In the genomic region with DNA sequence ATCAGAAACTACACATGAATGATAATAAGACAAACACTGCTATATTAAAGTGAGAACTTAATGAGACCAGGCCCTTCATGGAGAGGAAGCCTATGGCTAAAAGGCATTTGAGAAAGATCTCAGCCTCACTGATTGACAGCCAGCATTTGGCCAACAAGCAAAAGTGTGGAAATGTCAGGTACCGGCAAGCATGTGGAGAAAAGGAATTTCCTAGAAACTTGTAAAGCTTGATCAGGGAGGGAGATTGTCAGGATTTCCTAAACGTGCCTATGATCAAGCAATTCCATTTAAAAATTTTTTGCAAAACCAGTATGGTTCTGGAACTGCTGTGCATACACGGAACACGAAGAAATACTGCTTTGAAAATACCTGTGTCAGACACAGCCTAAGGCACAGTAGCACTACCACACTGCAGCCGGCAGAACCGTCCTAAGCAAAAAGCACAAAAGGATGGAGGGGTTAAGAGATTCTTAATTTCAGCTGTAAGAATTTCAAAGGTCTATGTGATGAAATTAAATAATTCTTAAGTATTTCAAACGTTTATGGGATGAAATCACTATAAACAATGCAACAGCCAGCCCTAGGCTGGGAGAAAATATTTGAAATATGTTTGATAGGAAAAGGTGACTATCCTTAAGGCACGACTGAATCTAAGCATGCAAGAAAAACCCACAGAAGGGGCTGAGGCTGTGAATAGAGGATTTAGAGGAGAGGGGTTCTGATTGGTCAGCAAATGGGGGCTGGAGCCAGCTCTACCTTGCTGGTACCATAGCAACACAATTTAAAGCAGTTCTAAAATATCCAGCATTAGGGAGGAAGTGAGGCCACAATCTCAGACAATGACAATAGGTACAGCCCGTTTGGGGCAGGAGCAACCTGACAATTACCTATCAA, we compare ENCODE assay signal across 9 cellular contexts.
DNase-seq lines count a peak whose midpoint lies in the region; ATAC-seq, FAIRE-seq and TF ChIP-seq lines count a peak whose summit lies in the region.
"Had no signal": no experiment of that assay in that cellular context is flagged by ENCODE, and none has a peak within 500 bp of the region (broad histone marks: within the 10 kb centered on the region; RNA-seq: fewer than 3 reads in every experiment).

No MANE protein-coding gene starts in this region.

- DNase-seq in AG20443 (ENCODE audit: low spot score): peak; percentile 38
- peak; percentile 35 for DNase-seq in GM23338 (ENCODE audit: low spot score)
- peak; percentile 25 for DNase-seq in astrocyte (ENCODE audit: low read depth)
- DNase-seq in naive B cell: no peak
- DNase-seq in nucleus accumbens (lab: John Stamatoyannopoulos, UW): no peak
- no peak for DNase-seq in HK-2 (ENCODE audit: unreplicated experiment)
- no peak for DNase-seq in brain microvascular endothelial cell
- DNase-seq: NCI-H2029 had no signal

- no peak overlapping the region for H3K9ac ChIP-seq in astrocyte (ENCODE audit: low read length)

- H3K9me2 ChIP-seq in GM23338 (ENCODE audit: insufficient read depth): no peaks in the 10 kb centered on the region

- no peaks in the 10 kb centered on the region for H3K27me3 ChIP-seq in GM23338 (ENCODE audit: insufficient read depth)
- no peaks in the 10 kb centered on the region for H3K27me3 ChIP-seq in astrocyte (ENCODE audit: insufficient read depth, low read length)
- H3K27me3 ChIP-seq in brain microvascular endothelial cell (replicated peaks): no peaks in the 10 kb centered on the region

- FAIRE-seq in astrocyte (lab: Jason Lieb, UNC): peak; percentile 47

- in situ Hi-C loops in brain microvascular endothelial cell (cut with HindIII; ENCODE audit: low pct_ligation_motif_present, low sequenced_read_pairs): no loop called here

- H3K27ac Mint-ChIP-seq in GM23338: peak overlapping the region; percentile 98; the same call in 1 of the 2 replicates
- peak overlapping the region; percentile 87 for H3K27ac Mint-ChIP-seq in astrocyte (ENCODE audit: unreplicated experiment)
- H3K27ac Mint-ChIP-seq in naive B cell: peak overlapping the region in 2 of 6 donors; percentile 16 to 99

- H3K79me2 ChIP-seq in GM23338 (replicated peaks; ENCODE audit: insufficient read depth) (no peaks in the 10 kb centered on the region), astrocyte (ENCODE audit: insufficient read depth, low read length) (no peaks in the 10 kb centered on the region)

- no peak overlapping the region for H3K27ac ChIP-seq in GM23338 (ENCODE audit: low read depth)
- H3K27ac ChIP-seq in astrocyte (ENCODE audit: low read depth, low read length): no peak overlapping the region
- H3K27ac ChIP-seq in brain microvascular endothelial cell: no peak overlapping the region

- peaks cover 3% of the 10 kb centered on the region; the same call in 1 of the 3 replicates for H3K36me3 Mint-ChIP-seq in GM23338 (ENCODE audit: low read depth)
- no peaks in the 10 kb centered on the region for H3K36me3 Mint-ChIP-seq in astrocyte (ENCODE audit: low read depth, unreplicated experiment)
- H3K36me3 Mint-ChIP-seq in naive B cell: no peaks in the 10 kb centered on the region

- peak overlapping the region; percentile 83 for H2AFZ ChIP-seq in GM23338
- H2AFZ ChIP-seq in astrocyte (ENCODE audit: low read depth, low read length): peak overlapping the region; percentile 22

- peak overlapping the region; percentile 81 for H3K4me2 ChIP-seq in GM23338
- H3K4me2 ChIP-seq in astrocyte (ENCODE audit: low read length): peak overlapping the region; percentile 84

- H3K9me3 Mint-ChIP-seq in GM23338: peaks cover 4% of the 10 kb centered on the region; the same call in 2 of the 3 replicates
- H3K9me3 Mint-ChIP-seq in astrocyte (ENCODE audit: unreplicated experiment): no peaks in the 10 kb centered on the region
- H3K9me3 Mint-ChIP-seq in naive B cell: peaks cover 0 to 5% (median 0%) of the 10 kb centered on the region in 7 donors

- H3K36me3 ChIP-seq in GM23338 (ENCODE audit: insufficient read depth) (no peaks in the 10 kb centered on the region), astrocyte (ENCODE audit: insufficient read depth, low read length) (no peaks in the 10 kb centered on the region), brain microvascular endothelial cell (replicated peaks) (no peaks in the 10 kb centered on the region)

- no peaks in the 10 kb centered on the region for H4K20me1 ChIP-seq in GM23338 (replicated peaks; ENCODE audit: insufficient read depth)
- H4K20me1 ChIP-seq in astrocyte (ENCODE audit: insufficient read depth, low read length): no peaks in the 10 kb centered on the region

- no peak for TF ChIP-seq CTCF in GM23338 (conservative IDR thresholded peaks at IDR 0.05; ENCODE audit: low read depth in 2 of 2)
- TF ChIP-seq CTCF in astrocyte (IDR thresholded peaks at IDR 0.05; ENCODE audit: insufficient read depth, low read depth, low read length): no peak
- TF ChIP-seq CTCF in brain microvascular endothelial cell (IDR thresholded peaks at IDR 0.05; ENCODE audit: low read depth, low read length, missing control alignments): no peak

- H3F3A ChIP-seq in GM23338 (replicated peaks; ENCODE audit: low read depth): no peaks in the 10 kb centered on the region

- H3K4me3 Mint-ChIP-seq in GM23338 (peak overlapping the region; percentile 83; the same call in 2 of the 3 replicates), astrocyte (ENCODE audit: unreplicated experiment) (peak overlapping the region; percentile 82), naive B cell (peak overlapping the region in 7 of 8 donors; percentile 84 to 95 (median 90))

- no peak for ATAC-seq in GM23338
- no peak for ATAC-seq in naive B cell (ENCODE audit: low read depth in 2 of 2)
- ATAC-seq in HG03159 (IDR thresholded peaks at IDR 0.05; ENCODE audit: unreplicated experiment): no peak

- H3K27me3 Mint-ChIP-seq in GM23338 (ENCODE audit: insufficient read depth, low read depth, poor library complexity): peaks cover 9% of the 10 kb centered on the region
- no peaks in the 10 kb centered on the region for H3K27me3 Mint-ChIP-seq in astrocyte (ENCODE audit: low read depth, unreplicated experiment)
- H3K27me3 Mint-ChIP-seq in naive B cell: peaks cover 0 to 5% (median 0%) of the 10 kb centered on the region in 3 donors

- H3K9me3 ChIP-seq in astrocyte (ENCODE audit: insufficient read depth, low read depth, low read length): no peaks in the 10 kb centered on the region

- peaks cover 21% of the 10 kb centered on the region for H3K4me1 Mint-ChIP-seq in GM23338
- peaks cover 25% of the 10 kb centered on the region for H3K4me1 Mint-ChIP-seq in astrocyte (ENCODE audit: low read depth, unreplicated experiment)
- H3K4me1 Mint-ChIP-seq in naive B cell: peaks cover 28 to 41% (median 39%) of the 10 kb centered on the region in 3 donors

- H3K4me1 ChIP-seq in GM23338 (ENCODE audit: insufficient read depth) (peaks cover 17% of the 10 kb centered on the region), astrocyte (ENCODE audit: insufficient read depth, low read length) (peaks cover 20% of the 10 kb centered on the region)

- H3K4me3 ChIP-seq in GM23338 (peak overlapping the region; percentile 68; the same call in 1 of the 2 replicates), astrocyte (ENCODE audit: insufficient read depth, low read depth, low read length) (no peak overlapping the region), brain microvascular endothelial cell (ENCODE audit: low read depth, low read length) (no peak overlapping the region)

TF ChIP-seq in GM23338, 12 proteins besides CTCF, POLR2A, EP300 and RAD21 (continues in another document):
- TF ChIP-seq, protein P1, sequence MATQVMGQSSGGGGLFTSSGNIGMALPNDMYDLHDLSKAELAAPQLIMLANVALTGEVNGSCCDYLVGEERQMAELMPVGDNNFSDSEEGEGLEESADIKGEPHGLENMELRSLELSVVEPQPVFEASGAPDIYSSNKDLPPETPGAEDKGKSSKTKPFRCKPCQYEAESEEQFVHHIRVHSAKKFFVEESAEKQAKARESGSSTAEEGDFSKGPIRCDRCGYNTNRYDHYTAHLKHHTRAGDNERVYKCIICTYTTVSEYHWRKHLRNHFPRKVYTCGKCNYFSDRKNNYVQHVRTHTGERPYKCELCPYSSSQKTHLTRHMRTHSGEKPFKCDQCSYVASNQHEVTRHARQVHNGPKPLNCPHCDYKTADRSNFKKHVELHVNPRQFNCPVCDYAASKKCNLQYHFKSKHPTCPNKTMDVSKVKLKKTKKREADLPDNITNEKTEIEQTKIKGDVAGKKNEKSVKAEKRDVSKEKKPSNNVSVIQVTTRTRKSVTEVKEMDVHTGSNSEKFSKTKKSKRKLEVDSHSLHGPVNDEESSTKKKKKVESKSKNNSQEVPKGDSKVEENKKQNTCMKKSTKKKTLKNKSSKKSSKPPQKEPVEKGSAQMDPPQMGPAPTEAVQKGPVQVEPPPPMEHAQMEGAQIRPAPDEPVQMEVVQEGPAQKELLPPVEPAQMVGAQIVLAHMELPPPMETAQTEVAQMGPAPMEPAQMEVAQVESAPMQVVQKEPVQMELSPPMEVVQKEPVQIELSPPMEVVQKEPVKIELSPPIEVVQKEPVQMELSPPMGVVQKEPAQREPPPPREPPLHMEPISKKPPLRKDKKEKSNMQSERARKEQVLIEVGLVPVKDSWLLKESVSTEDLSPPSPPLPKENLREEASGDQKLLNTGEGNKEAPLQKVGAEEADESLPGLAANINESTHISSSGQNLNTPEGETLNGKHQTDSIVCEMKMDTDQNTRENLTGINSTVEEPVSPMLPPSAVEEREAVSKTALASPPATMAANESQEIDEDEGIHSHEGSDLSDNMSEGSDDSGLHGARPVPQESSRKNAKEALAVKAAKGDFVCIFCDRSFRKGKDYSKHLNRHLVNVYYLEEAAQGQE (IDR thresholded peaks at IDR 0.05; ENCODE audit: unreplicated experiment): no peak
- TF ChIP-seq EZH2 (IDR thresholded peaks at IDR 0.05; ENCODE audit: low read depth, unreplicated experiment): no peak

Comparison
In these comparisons a context has a peak if more than half of its experiments do, and no peak if none do; other contexts are left out.
1. DNase-seq: peak in AG20443 (single experiment), GM23338 (single experiment) and astrocyte (single experiment); none in naive B cell (single experiment), nucleus accumbens (0 of 56), HK-2 (single experiment) and brain microvascular endothelial cell (single experiment).
2. Peak in every context shown above with its lines, with median percentiles within 50 percentile points of each other: H3K4me3 Mint-ChIP-seq.